Comparison of ENCODE assay signal across 12 cellular contexts in genomic region chr13:91142572-91142971, GRCh38.
DNase-seq lines count a peak whose midpoint lies in the region; ATAC-seq, FAIRE-seq and TF ChIP-seq lines count a peak whose summit lies in the region.
"Had no signal": no experiment of that assay in that cellular context is flagged by ENCODE, and none has a peak within 500 bp of the region (broad histone marks: within the 10 kb centered on the region; RNA-seq: fewer than 3 reads in every experiment).

No MANE protein-coding gene starts in this region.

- H3K79me2 ChIP-seq in astrocyte (ENCODE audit: insufficient read depth, low read length): no peaks in the 10 kb centered on the region

- H3K9me3 Mint-ChIP-seq in astrocyte (ENCODE audit: unreplicated experiment): no peaks in the 10 kb centered on the region
- H3K9me3 Mint-ChIP-seq in activated naive CD4-positive, alpha-beta T cell treated with anti-CD3 and anti-CD28 coated beads, Interleukin-2, amount 10 ng/mL, durations not matched to agents 7 days and 5 days: no peaks in the 10 kb centered on the region
- H3K9me3 Mint-ChIP-seq: naive thymus-derived CD4-positive, alpha-beta T cell had no signal

- no peak overlapping the region for H3K18ac ChIP-seq in mesenchymal stem cell (ENCODE audit: low read depth in 1 of 2, low read length in 2 of 2)

- H3K27me3 ChIP-seq in astrocyte (ENCODE audit: insufficient read depth, low read length): no peaks in the 10 kb centered on the region
- peaks cover 0 to 15% of the 10 kb centered on the region in 2 experiments for H3K27me3 ChIP-seq in mesenchymal stem cell (ENCODE audit: control insufficient read depth in 1 of 2, insufficient read depth in 1 of 2, low read length in 2 of 2)

- H3K4me3 ChIP-seq in astrocyte (ENCODE audit: insufficient read depth, low read depth, low read length) (no peak overlapping the region), mesenchymal stem cell (ENCODE audit: insufficient read depth in 1 of 2, low read depth in 1 of 2, low read length in 2 of 2) (no peak overlapping the region)

- H3K79me1 ChIP-seq in mesenchymal stem cell (replicated peaks; ENCODE audit: low read length, poor library complexity, severe bottlenecking): no peaks in the 10 kb centered on the region

- H3K4me2 ChIP-seq in astrocyte (ENCODE audit: low read length) (peak overlapping the region; percentile 75), mesenchymal stem cell (ENCODE audit: low read length, poor library complexity, severe bottlenecking) (no peak overlapping the region)

- FAIRE-seq in astrocyte (lab: Jason Lieb, UNC): no peak

- H2AFZ ChIP-seq in astrocyte (ENCODE audit: low read depth, low read length): peak overlapping the region; percentile 33
- no peak overlapping the region for H2AFZ ChIP-seq in mesenchymal stem cell (ENCODE audit: low read depth, low read length)

- no peak overlapping the region for H4K8ac ChIP-seq in mesenchymal stem cell (ENCODE audit: low read length)

- no peak overlapping the region for H2BK15ac ChIP-seq in mesenchymal stem cell (ENCODE audit: low read depth, poor library complexity, severe bottlenecking)

- DNase-seq in COLO668 (lab: John Stamatoyannopoulos, UW; ENCODE audit: unreplicated experiment) (peak; percentile 72), NCI-H1417 (lab: John Stamatoyannopoulos, UW) (peak in 2 of 3 experiments; percentile 65 to 91), astrocyte (ENCODE audit: low read depth) (peak; percentile 89), mesenchymal stem cell (peak; percentile 58), NCI-H2196 (lab: John Stamatoyannopoulos, UW; ENCODE audit: unreplicated experiment) (no peak), T-helper 17 cell (no peak)
- DNase-seq in activated naive CD4-positive, alpha-beta T cell treated with anti-CD3 and anti-CD28 coated beads, Interleukin-2, amount 10 ng/mL, durations not matched to agents 7 days and 5 days: no peak
- no peak for DNase-seq in activated T-cell treated with anti-CD3 and anti-CD28 coated beads, Interleukin-2, amount 50 U/mL, for 1 hour
- DNase-seq: amniotic stem cell; naive thymus-derived CD4-positive, alpha-beta T cell; stimulated activated naive B cell treated with anti-CD40 and anti-IgM and Interleukin-4, amounts not matched to agents 10 μg/mL and 1 μg/mL and 100 μg/mL, for 72 hours; T-helper 9 cell had no signal

- no peak overlapping the region for H2BK12ac ChIP-seq in mesenchymal stem cell (ENCODE audit: low read length in 2 of 2)

- H2BK5ac ChIP-seq in mesenchymal stem cell (ENCODE audit: low read depth, low read length, poor library complexity, severe bottlenecking): no peak overlapping the region

- H3K9me3 ChIP-seq in astrocyte (ENCODE audit: insufficient read depth, low read depth, low read length) (no peaks in the 10 kb centered on the region), mesenchymal stem cell (ENCODE audit: control insufficient read depth, low read length) (no peaks in the 10 kb centered on the region), T-helper 17 cell (ENCODE audit: control insufficient read depth, low read length, poor library complexity, severe bottlenecking) (no peaks in the 10 kb centered on the region)

- peaks cover 26% of the 10 kb centered on the region for H3K4me1 ChIP-seq in astrocyte (ENCODE audit: insufficient read depth, low read length)
- H3K4me1 ChIP-seq in mesenchymal stem cell (ENCODE audit: control insufficient read depth, insufficient read depth, low read depth, low read length): peaks cover 5% of the 10 kb centered on the region

- H2AK5ac ChIP-seq in mesenchymal stem cell (ENCODE audit: low read length, severe bottlenecking): no peak overlapping the region

- no peak overlapping the region for H3K14ac ChIP-seq in mesenchymal stem cell (ENCODE audit: low read length in 2 of 2)

- H3K36me3 Mint-ChIP-seq in astrocyte (ENCODE audit: low read depth, unreplicated experiment) (no peaks in the 10 kb centered on the region), T-helper 17 cell (ENCODE audit: low read depth) (no peaks in the 10 kb centered on the region)
- no peaks in the 10 kb centered on the region for H3K36me3 Mint-ChIP-seq in activated naive CD4-positive, alpha-beta T cell treated with anti-CD3 and anti-CD28 coated beads, Interleukin-2, amount 10 ng/mL, durations not matched to agents 7 days and 5 days
- H3K36me3 Mint-ChIP-seq: naive thymus-derived CD4-positive, alpha-beta T cell; stimulated activated naive B cell treated with anti-CD40 and anti-IgM and Interleukin-4, amounts not matched to agents 10 μg/mL and 1 μg/mL and 100 μg/mL, for 72 hours had no signal

- no peak overlapping the region for H3K23ac ChIP-seq in mesenchymal stem cell (ENCODE audit: low read length in 2 of 2)

- peak overlapping the region; percentile 41 for H3K9ac ChIP-seq in astrocyte (ENCODE audit: low read length)
- H3K9ac ChIP-seq in mesenchymal stem cell (ENCODE audit: low read length): no peak overlapping the region

- no peaks in the 10 kb centered on the region for H4K20me1 ChIP-seq in astrocyte (ENCODE audit: insufficient read depth, low read length)

- H3K27ac Mint-ChIP-seq in astrocyte (ENCODE audit: unreplicated experiment) (peak overlapping the region; percentile 56), T-helper 17 cell (no peak overlapping the region)
- no peak overlapping the region for H3K27ac Mint-ChIP-seq in activated naive CD4-positive, alpha-beta T cell treated with anti-CD3 and anti-CD28 coated beads, Interleukin-2, amount 10 ng/mL, durations not matched to agents 7 days and 5 days
- H3K27ac Mint-ChIP-seq: naive thymus-derived CD4-positive, alpha-beta T cell; stimulated activated naive B cell treated with anti-CD40 and anti-IgM and Interleukin-4, amounts not matched to agents 10 μg/mL and 1 μg/mL and 100 μg/mL, for 72 hours had no signal

- CTCF ChIA-PET in activated naive CD4-positive, alpha-beta T cell treated with anti-CD3 and anti-CD28 coated beads, Interleukin-2, amount 10 ng/mL, durations not matched to agents 7 days and 5 days (lab: Charles Lee): interaction anchor here (1.0 kb wide), 1 partner anchor 9 kb away, joined by 3 read pairs; no protein-coding TSS in a partner anchor

- no peak overlapping the region for H3K4ac ChIP-seq in mesenchymal stem cell (ENCODE audit: low read depth in 1 of 2, low read length in 2 of 2)

- H3K4me1 Mint-ChIP-seq in astrocyte (ENCODE audit: low read depth, unreplicated experiment) (peaks cover 20% of the 10 kb centered on the region), T-helper 17 cell (peaks cover 2% of the 10 kb centered on the region)
- no peaks in the 10 kb centered on the region for H3K4me1 Mint-ChIP-seq in activated naive CD4-positive, alpha-beta T cell treated with anti-CD3 and anti-CD28 coated beads, Interleukin-2, amount 10 ng/mL, durations not matched to agents 7 days and 5 days
- H3K4me1 Mint-ChIP-seq: stimulated activated naive B cell treated with anti-CD40 and anti-IgM and Interleukin-4, amounts not matched to agents 10 μg/mL and 1 μg/mL and 100 μg/mL, for 72 hours had no signal

- peak overlapping the region; percentile 56 for H3K27ac ChIP-seq in astrocyte (ENCODE audit: low read depth, low read length)
- H3K27ac ChIP-seq in mesenchymal stem cell (ENCODE audit: low read length, poor library complexity, severe bottlenecking): no peak overlapping the region

- H2BK120ac ChIP-seq in mesenchymal stem cell (ENCODE audit: low read depth, low read length): no peak overlapping the region

- WGBS in mesenchymal stem cell: no CpG with 5 or more reads among the region's 2 CpGs

- ATAC-seq in T-helper 17 cell: no peak
- ATAC-seq: naive thymus-derived CD4-positive, alpha-beta T cell; stimulated activated naive B cell treated with anti-CD40 and anti-IgM and Interleukin-4, amounts not matched to agents 10 μg/mL and 1 μg/mL and 100 μg/mL, for 72 hours had no signal

- H3K4me3 Mint-ChIP-seq in astrocyte (ENCODE audit: unreplicated experiment): no peak overlapping the region
- H3K4me3 Mint-ChIP-seq in activated naive CD4-positive, alpha-beta T cell treated with anti-CD3 and anti-CD28 coated beads, Interleukin-2, amount 10 ng/mL, durations not matched to agents 7 days and 5 days: no peak overlapping the region
- H3K4me3 Mint-ChIP-seq in T-helper 17 cell: no peak overlapping the region
- H3K4me3 Mint-ChIP-seq: naive thymus-derived CD4-positive, alpha-beta T cell; stimulated activated naive B cell treated with anti-CD40 and anti-IgM and Interleukin-4, amounts not matched to agents 10 μg/mL and 1 μg/mL and 100 μg/mL, for 72 hours had no signal

- H3K36me3 ChIP-seq in astrocyte (ENCODE audit: insufficient read depth, low read length) (no peaks in the 10 kb centered on the region), mesenchymal stem cell (ENCODE audit: control insufficient read depth in 1 of 2, insufficient read depth in 2 of 2, low read depth in 1 of 2, low read length in 2 of 2) (no peaks in the 10 kb centered on the region)

- H3K27me3 Mint-ChIP-seq in astrocyte (ENCODE audit: low read depth, unreplicated experiment): no peaks in the 10 kb centered on the region
- H3K27me3 Mint-ChIP-seq in activated naive CD4-positive, alpha-beta T cell treated with anti-CD3 and anti-CD28 coated beads, Interleukin-2, amount 10 ng/mL, durations not matched to agents 7 days and 5 days: no peaks in the 10 kb centered on the region
- peaks cover 31% of the 10 kb centered on the region for H3K27me3 Mint-ChIP-seq in T-helper 17 cell

- TF ChIP-seq CTCF in astrocyte (IDR thresholded peaks at IDR 0.05; ENCODE audit: insufficient read depth, low read depth, low read length): no peak

- no peak overlapping the region for H4K91ac ChIP-seq in mesenchymal stem cell (ENCODE audit: low read length)

Comparison
In these comparisons a context has a peak if more than half of its experiments do, and no peak if none do; other contexts are left out.
1. DNase-seq: peak in COLO668 (single experiment), NCI-H1417 (2 of 3), astrocyte (single experiment) and mesenchymal stem cell (single experiment); none in activated naive CD4-positive, alpha-beta T cell treated with anti-CD3 and anti-CD28 coated beads, Interleukin-2, amount 10 ng/mL, durations not matched to agents 7 days and 5 days (single experiment), NCI-H2196 (single experiment), T-helper 17 cell (0 of 3) and activated T-cell treated with anti-CD3 and anti-CD28 coated beads, Interleukin-2, amount 50 U/mL, for 1 hour (single experiment).